In genomic region chr20:46689082-46689753, GRCh38 we compare ENCODE assay signal across 1 cellular context.
TF ChIP-seq lines count a peak whose summit lies in the region.

TSS of gene TP53RK (minus strand) at chr20:46689444. CDS start at chr20:46689414, 30 bp downstream.

TF ChIP-seq in K562, 482 proteins besides CTCF, POLR2A, EP300 and RAD21 (continued from another document):
- no peak for TF ChIP-seq ZBTB43 (CRISPR knock-in tag; IDR thresholded peaks at IDR 0.05)
- TF ChIP-seq MCM5 (IDR thresholded peaks at IDR 0.05; ENCODE audit: low read depth), result no peak
- TF ChIP-seq RBM22 (IDR thresholded peaks at IDR 0.05; ENCODE audit: low read depth, low read length, poor library complexity, severe bottlenecking), result peak; percentile 61
- no peak for TF ChIP-seq ZNF140 (CRISPR knock-in tag; IDR thresholded peaks at IDR 0.05)
- no peak for TF ChIP-seq HNRNPK (IDR thresholded peaks at IDR 0.05; ENCODE audit: low read depth, low read length, poor library complexity, severe bottlenecking)
- TF ChIP-seq ZBTB1 (CRISPR knock-in tag; IDR thresholded peaks at IDR 0.05; ENCODE audit: borderline replicate concordance, low read depth), result peak; percentile 67; the same call in 1 of the 2 replicates
- no peak for TF ChIP-seq ZSCAN32 (CRISPR knock-in tag; IDR thresholded peaks at IDR 0.05)
- TF ChIP-seq TAF1 (IDR thresholded peaks at IDR 0.05; ENCODE audit: control insufficient read depth, extremely low read depth, insufficient read depth, low read length, severe bottlenecking), result peak; percentile 85
- no peak for TF ChIP-seq XRCC5 (IDR thresholded peaks at IDR 0.05; ENCODE audit: low read depth, low read length)
- TF ChIP-seq PCBP2 (IDR thresholded peaks at IDR 0.05; ENCODE audit: low read depth, low read length, poor library complexity, severe bottlenecking), result no peak
- TF ChIP-seq COPS2 (conservative IDR thresholded peaks at IDR 0.05), result no peak
- no peak for TF ChIP-seq TRIM24 (IDR thresholded peaks at IDR 0.05)
- no peak for TF ChIP-seq CAMTA2 (CRISPR knock-in tag; conservative IDR thresholded peaks at IDR 0.05)
- 0 out of 2 replicates have a peak, but pooled peaks have one; percentile 50 for TF ChIP-seq ZNF12 (CRISPR knock-in tag; IDR thresholded peaks at IDR 0.05)
- peak; percentile 100 for TF ChIP-seq TFAP4 (CRISPR knock-in tag; IDR thresholded peaks at IDR 0.05; ENCODE audit: borderline replicate concordance)
- TF ChIP-seq SREBF2 (CRISPR knock-in tag; IDR thresholded peaks at IDR 0.05), result no peak
- no peak for TF ChIP-seq HDAC6 (IDR thresholded peaks at IDR 0.05; ENCODE audit: low read depth, low read length)
- TF ChIP-seq HDAC1 (IDR thresholded peaks at IDR 0.05), result peak in 1 of 2 experiments; percentile 90; a peak in 2 of 4 replicates
- TF ChIP-seq ZBTB5 (IDR thresholded peaks at IDR 0.05), result no peak
- TF ChIP-seq SMAD4 (CRISPR knock-in tag; conservative IDR thresholded peaks at IDR 0.05), result 0 out of 2 replicates have a peak, but pooled peaks have one; percentile 52
- no peak; the same call in 1 of the 2 replicates for TF ChIP-seq NFIC (IDR thresholded peaks at IDR 0.05)
